23 cellular contexts compared by ENCODE assay signal in genomic region chr11:20759541-20759940, GRCh38.
"Had no signal": no experiment of that assay in that cellular context is flagged by ENCODE, and none has a peak within 500 bp of the region (broad histone marks: within the 10 kb centered on the region; RNA-seq: fewer than 3 reads in every experiment).

No MANE protein-coding gene starts in this region.

- H3K27ac ChIP-seq: colonic mucosa, coronary artery, epithelial cell of prostate, esophagus muscularis mucosa, esophagus squamous epithelium, foreskin keratinocyte, gastrocnemius medialis, gastroesophageal sphincter, heart left ventricle, heart right ventricle had no signal

- ATAC-seq: effector memory CD8-positive, alpha-beta T cell; esophagus mucosa; foreskin keratinocyte; gastrocnemius medialis; gastroesophageal sphincter; heart left ventricle; heart right ventricle had no signal

- H3K27me3 ChIP-seq: colonic mucosa, esophagus muscularis mucosa, esophagus squamous epithelium, foreskin keratinocyte, gastrocnemius medialis, gastroesophageal sphincter, heart left ventricle had no signal

- H3K9me3 ChIP-seq: colonic mucosa, esophagus muscularis mucosa, esophagus squamous epithelium, gastrocnemius medialis, gastroesophageal sphincter, heart left ventricle, heart right ventricle had no signal

- DNase-seq: colonic mucosa; cortex of kidney; dermis blood vessel endothelial cell; effector CD4-positive, alpha-beta T cell; effector CD8-positive, alpha-beta T cell; effector memory CD4-positive, alpha-beta T cell; effector memory CD8-positive, alpha-beta T cell; endodermal cell; erythroblast; esophagus squamous epithelium; foreskin fibroblast; foreskin keratinocyte; foreskin melanocyte; gastrocnemius medialis; glutamatergic neuron; head of caudate nucleus; heart left ventricle; heart right ventricle had no signal

- H3K36me3 ChIP-seq: colonic mucosa, esophagus muscularis mucosa, esophagus squamous epithelium, gastrocnemius medialis, gastroesophageal sphincter, heart left ventricle, heart right ventricle had no signal

- H3K4me3 ChIP-seq: colonic mucosa, coronary artery, esophagus muscularis mucosa, esophagus squamous epithelium, gastrocnemius medialis, gastroesophageal sphincter, heart left ventricle, heart right ventricle had no signal

- H3K4me1 ChIP-seq: colonic mucosa, esophagus muscularis mucosa, esophagus squamous epithelium, foreskin keratinocyte, gastrocnemius medialis, gastroesophageal sphincter, heart left ventricle, heart right ventricle had no signal
